15 cellular contexts compared by ENCODE assay signal in the genomic region with DNA sequence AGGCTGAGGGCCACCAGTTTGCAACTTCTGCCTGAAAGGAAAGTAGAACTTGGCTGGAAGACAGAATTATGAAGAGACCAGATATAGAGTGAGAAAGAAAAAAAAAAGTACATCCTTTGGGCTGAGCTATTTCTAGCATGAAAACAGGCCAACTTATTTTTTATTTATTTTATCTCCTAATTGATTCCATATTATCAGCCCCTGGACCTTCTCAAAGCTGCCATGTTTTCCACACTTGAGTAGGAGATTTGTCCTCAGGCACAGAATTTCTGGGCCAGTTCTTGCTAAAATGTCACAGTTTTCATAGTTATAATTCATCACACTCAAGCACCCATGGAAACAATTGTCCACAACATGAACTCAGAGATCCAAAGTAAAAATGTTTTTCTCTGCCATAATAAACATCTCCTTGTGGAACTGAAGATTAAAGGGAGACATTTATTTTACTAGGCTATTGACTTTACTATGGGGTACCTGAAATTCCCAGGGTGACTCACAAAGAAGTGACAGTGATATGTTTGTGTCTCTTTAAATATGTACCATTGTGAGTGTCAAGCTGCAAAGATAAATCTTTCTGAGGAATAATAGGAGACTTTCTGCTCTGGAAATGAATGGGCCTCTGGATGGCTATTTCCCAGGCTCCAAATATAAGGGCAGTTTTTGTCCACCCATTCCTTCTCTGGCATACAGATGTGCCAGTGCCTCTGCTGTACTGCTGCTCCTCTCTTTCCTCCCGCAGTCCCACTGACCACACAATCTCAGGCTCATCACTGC.
A peak's percentile ranks its signal among the peaks of the same experiment; 100 is the strongest.
DNase-seq lines count a peak whose midpoint lies in the region; ATAC-seq and TF ChIP-seq lines count a peak whose summit lies in the region.
"Had no signal": no experiment of that assay in that cellular context is flagged by ENCODE, and none has a peak within 500 bp of the region (broad histone marks: within the 10 kb centered on the region; RNA-seq: fewer than 3 reads in every experiment).

No MANE protein-coding gene starts in this region.

- H3K27ac ChIP-seq in SK-N-SH (ENCODE audit: low read depth in 2 of 2, low read length in 1 of 2), result peak overlapping the region in 1 of 2 experiments; percentile 36; a peak in 1 of 4 replicates
- H3K27ac ChIP-seq in osteoblast (ENCODE audit: low read depth, low read length), result no peak overlapping the region
- H3K27ac ChIP-seq: 22Rv1 had no signal

- H2AFZ ChIP-seq in SK-N-SH (ENCODE audit: low read depth) (no peak overlapping the region), osteoblast (ENCODE audit: low read length) (no peak overlapping the region)

- no peaks in the 10 kb centered on the region for H3K36me3 ChIP-seq in SK-N-SH (replicated peaks in 1 of 2; ENCODE audit: control insufficient read depth in 1 of 2, insufficient read depth in 2 of 2, low read length in 1 of 2)
- no peaks in the 10 kb centered on the region for H3K36me3 ChIP-seq in osteoblast (ENCODE audit: insufficient read depth, low read length)
- no peaks in the 10 kb centered on the region for H3K36me3 ChIP-seq in Caco-2 (ENCODE audit: control insufficient read depth, insufficient read depth, low read length)

- H3K9me3 Mint-ChIP-seq in Caco-2 (ENCODE audit: unreplicated experiment), result no peaks in the 10 kb centered on the region

- no peaks in the 10 kb centered on the region for H3K9me2 ChIP-seq in SK-N-SH

- BruUV-seq in Caco-2 (replicated peaks; lab: Mats Ljungman, UMichigan), result no TSS peak

- ATAC-seq in stimulated activated naive CD8-positive, alpha-beta T cell treated with anti-CD3 and anti-CD28 coated beads, Interleukin-15, Interleukin-2, amounts not matched to agents 100 U/mL and 50 U/mL, for 24 hours, result no peak
- ATAC-seq: CD8-positive, alpha-beta T cell had no signal

- H4K20me1 ChIP-seq in SK-N-SH (ENCODE audit: insufficient read depth), result no peaks in the 10 kb centered on the region
- no peaks in the 10 kb centered on the region for H4K20me1 ChIP-seq in osteoblast (ENCODE audit: insufficient read depth, low read length)

- CTCF ChIA-PET in SK-N-SH (lab: Yijun Ruan, JAX) (no interaction called here), Caco-2 (lab: Charles Lee) (no interaction called here)

- H3K4me3 ChIP-seq in SK-N-SH (ENCODE audit: low read depth in 2 of 2, low read length in 1 of 2), result no peak overlapping the region
- H3K4me3 ChIP-seq in osteoblast (ENCODE audit: insufficient read depth, low read length), result no peak overlapping the region
- H3K4me3 ChIP-seq in Caco-2 (ENCODE audit: low read depth, low read length), result no peak overlapping the region

- TF ChIP-seq EP300 in SK-N-SH (IDR thresholded peaks at IDR 0.05; ENCODE audit: borderline replicate concordance in 1 of 2, low read depth in 1 of 2, low read length in 1 of 2), result peak in 1 of 2 experiments; percentile 70; a peak in 2 of 4 replicates

- TF ChIP-seq RAD21 in SK-N-SH (IDR thresholded peaks at IDR 0.05; ENCODE audit: low read length), result no peak

- no peaks in the 10 kb centered on the region for H3F3A ChIP-seq in SK-N-SH (replicated peaks; ENCODE audit: insufficient read depth)

- POLR2A ChIA-PET in SK-N-SH (lab: Yijun Ruan, JAX), result no interaction called here
- POLR2A ChIA-PET in Caco-2 (lab: Charles Lee), result no interaction called here

- H3K4me1 Mint-ChIP-seq in Caco-2 (ENCODE audit: low read depth, unreplicated experiment), result no peaks in the 10 kb centered on the region
- H3K4me1 Mint-ChIP-seq: CD14-positive monocyte had no signal

- WGBS in SK-N-SH (ENCODE audit: low lambda C conversion rate), result 7% methylated on average over 1 of the region's 1 CpG

- no peaks in the 10 kb centered on the region for H3K79me2 ChIP-seq in SK-N-SH (ENCODE audit: insufficient read depth)
- no peaks in the 10 kb centered on the region for H3K79me2 ChIP-seq in osteoblast (ENCODE audit: insufficient read depth, low read length)

- no peaks in the 10 kb centered on the region for H3K27me3 Mint-ChIP-seq in Caco-2 (ENCODE audit: insufficient read depth, unreplicated experiment)

- no peak overlapping the region for H3K9ac ChIP-seq in SK-N-SH

- peak; percentile 56 for DNase-seq in COLO829 (ENCODE audit: low spot score)
- DNase-seq in SK-N-SH, result peak; percentile 8
- DNase-seq in globus pallidus (ENCODE audit: low spot score), result peak; percentile 10
- peak; percentile 32 for DNase-seq in osteoblast (ENCODE audit: insufficient read length, low spot score, missing footprints)
- DNase-seq in Caco-2, result no peak
- DNase-seq in stimulated activated naive CD8-positive, alpha-beta T cell treated with anti-CD3 and anti-CD28 coated beads, Interleukin-15, Interleukin-2, amounts not matched to agents 100 U/mL and 50 U/mL, for 24 hours, result no peak
- no peak for DNase-seq in NCI-H2107 treated with DMSO at 0.1 percent for 48 hours (lab: John Stamatoyannopoulos, UW; ENCODE audit: unreplicated experiment)
- DNase-seq: CD8-positive, alpha-beta T cell; DMS53; GF-D8; HCEC 1CT; HFFc6; IMR-90 had no signal

- no peak overlapping the region for H3K27ac Mint-ChIP-seq in Caco-2 (ENCODE audit: unreplicated experiment)
- H3K27ac Mint-ChIP-seq: CD14-positive monocyte; CD8-positive, alpha-beta T cell; HFFc6 had no signal

- no peaks in the 10 kb centered on the region for H3K36me3 Mint-ChIP-seq in Caco-2 (ENCODE audit: insufficient read depth, unreplicated experiment)
- H3K36me3 Mint-ChIP-seq: CD14-positive monocyte; CD8-positive, alpha-beta T cell had no signal

- H3K27me3 ChIP-seq in SK-N-SH (ENCODE audit: insufficient read depth), result no peaks in the 10 kb centered on the region
- H3K27me3 ChIP-seq in osteoblast (ENCODE audit: insufficient read depth, low read length), result no peaks in the 10 kb centered on the region
- no peaks in the 10 kb centered on the region for H3K27me3 ChIP-seq in Caco-2 (replicated peaks; ENCODE audit: control insufficient read depth, insufficient read depth, low read length)

- H3K4me2 ChIP-seq in SK-N-SH (no peak overlapping the region), osteoblast (ENCODE audit: insufficient read depth, low read length) (no peak overlapping the region)

- H3K4me1 ChIP-seq in SK-N-SH (ENCODE audit: control insufficient read depth in 1 of 2, insufficient read depth in 2 of 2, low read depth in 1 of 2, low read length in 1 of 2), result peaks cover 0 to 7% of the 10 kb centered on the region in 2 experiments; a peak in 2 of 4 replicates
- no peaks in the 10 kb centered on the region for H3K4me1 ChIP-seq in osteoblast (ENCODE audit: insufficient read depth, low read length)
- H3K4me1 ChIP-seq in Caco-2, result no peaks in the 10 kb centered on the region

- TF ChIP-seq CTCF in SK-N-SH (IDR thresholded peaks at IDR 0.05) (no peak), osteoblast (IDR thresholded peaks at IDR 0.05; ENCODE audit: extremely low read depth, low read depth, low read length) (no peak), Caco-2 (IDR thresholded peaks at IDR 0.05; ENCODE audit: insufficient read depth in 1 of 2, low read depth in 1 of 2, low read length in 1 of 2, severe bottlenecking in 1 of 2, unreplicated experiment in 1 of 2) (no peak)

- H3K9me3 ChIP-seq in SK-N-SH, result no peaks in the 10 kb centered on the region
- H3K9me3 ChIP-seq in osteoblast (ENCODE audit: low read depth, low read length), result peaks cover 2% of the 10 kb centered on the region
- no peaks in the 10 kb centered on the region for H3K9me3 ChIP-seq in Caco-2

- no peak overlapping the region for H3K4me3 Mint-ChIP-seq in Caco-2 (ENCODE audit: unreplicated experiment)
- H3K4me3 Mint-ChIP-seq: CD14-positive monocyte; CD8-positive, alpha-beta T cell; HFFc6 had no signal

- intact Hi-C loops in Caco-2 (cut with micrococcal nuclease; ENCODE audit: unreplicated experiment), result no loop called here

TF ChIP-seq in SK-N-SH, 30 proteins besides CTCF, POLR2A, EP300 and RAD21:
- TF ChIP-seq MXI1 (IDR thresholded peaks at IDR 0.05; ENCODE audit: low read depth, low read length), result no peak
- TF ChIP-seq TEAD4 (IDR thresholded peaks at IDR 0.05; ENCODE audit: borderline replicate concordance, insufficient read depth), result no peak
- TF ChIP-seq EZH2phosphoT487 (IDR thresholded peaks at IDR 0.05; ENCODE audit: borderline replicate concordance, low read depth), result no peak
- TF ChIP-seq, protein P1, sequence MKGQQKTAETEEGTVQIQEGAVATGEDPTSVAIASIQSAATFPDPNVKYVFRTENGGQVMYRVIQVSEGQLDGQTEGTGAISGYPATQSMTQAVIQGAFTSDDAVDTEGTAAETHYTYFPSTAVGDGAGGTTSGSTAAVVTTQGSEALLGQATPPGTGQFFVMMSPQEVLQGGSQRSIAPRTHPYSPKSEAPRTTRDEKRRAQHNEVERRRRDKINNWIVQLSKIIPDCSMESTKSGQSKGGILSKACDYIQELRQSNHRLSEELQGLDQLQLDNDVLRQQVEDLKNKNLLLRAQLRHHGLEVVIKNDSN (IDR thresholded peaks at IDR 0.05; ENCODE audit: borderline replicate concordance, low read depth), result no peak
- TF ChIP-seq RCOR1 (IDR thresholded peaks at IDR 0.05; ENCODE audit: low read length), result peak; percentile 20; the same call in 1 of the 2 replicates
- peak; percentile 48 for TF ChIP-seq CHD2 (IDR thresholded peaks at IDR 0.05; ENCODE audit: low read length, partially characterized antibody)

Comparison
In these comparisons a context has a peak if more than half of its experiments do, and no peak if none do; other contexts are left out.
1. DNase-seq: peak in COLO829 (single experiment), SK-N-SH (single experiment), globus pallidus (single experiment) and osteoblast (single experiment); none in Caco-2 (0 of 2), stimulated activated naive CD8-positive, alpha-beta T cell treated with anti-CD3 and anti-CD28 coated beads, Interleukin-15, Interleukin-2, amounts not matched to agents 100 U/mL and 50 U/mL, for 24 hours (single experiment) and NCI-H2107 treated with DMSO at 0.1 percent for 48 hours (single experiment).